8 cellular contexts compared by ENCODE assay signal in the genomic region with DNA sequence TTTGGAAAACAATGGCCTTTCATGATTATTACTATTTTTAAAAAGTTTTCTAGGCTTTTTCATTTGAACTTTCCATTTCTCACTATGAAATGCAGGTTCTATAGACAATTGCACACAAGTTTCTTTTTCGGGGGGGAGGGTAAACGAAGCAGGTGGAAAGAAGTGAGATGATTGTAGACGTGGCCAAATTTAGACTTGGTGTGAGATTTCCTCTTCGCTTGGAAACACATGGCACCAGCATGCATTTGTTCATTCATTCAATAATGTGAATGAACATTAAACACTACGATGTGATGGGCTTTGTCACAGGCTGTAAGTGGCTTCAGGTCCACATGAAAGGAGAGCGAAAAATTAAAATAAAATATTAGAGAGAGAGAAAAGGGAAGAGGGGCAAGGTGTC. TPM values are rescaled to one million over a fixed set of nuclear protein-coding genes. Genes with fewer than 3 reads are reported as not detected.
DNase-seq lines count a peak whose midpoint lies in the region; ATAC-seq and TF ChIP-seq lines count a peak whose summit lies in the region.

No MANE protein-coding gene starts in this region.

- intact Hi-C loops in dorsolateral prefrontal cortex (cut with DNase I) = no loop called here

- H3K4me3 ChIP-seq in AG10803 (ENCODE audit: low read length) (peak overlapping the region; percentile 70), dorsolateral prefrontal cortex (peak overlapping the region; percentile 52 to 99 (median 83))

- peak; percentile 29 for ATAC-seq in GM19351 (IDR thresholded peaks at IDR 0.05; ENCODE audit: unreplicated experiment)
- peak; percentile 17 for ATAC-seq in HG03558 (IDR thresholded peaks at IDR 0.05; ENCODE audit: extremely low read depth, unreplicated experiment)

- no peak for TF ChIP-seq CTCF in AG10803 (conservative IDR thresholded peaks at IDR 0.05; ENCODE audit: low read length)
- no peak for TF ChIP-seq CTCF in dorsolateral prefrontal cortex (IDR thresholded peaks at IDR 0.05 in 54 of 56, conservative IDR thresholded peaks at IDR 0.05 in 2 of 56; ENCODE audit: low read depth in 1 of 56, partially characterized antibody in 56 of 56)

- H3K27me3 ChIP-seq in dorsolateral prefrontal cortex = no peaks in the 10 kb centered on the region

- H3K27ac ChIP-seq in dorsolateral prefrontal cortex = peak overlapping the region in 52 of 59 donors; percentile 47 to 97 (median 90)

- no peak for DNase-seq in AG10803 (ENCODE audit: low read depth)
- DNase-seq in dorsolateral prefrontal cortex = no peak
- peak; percentile 20 for DNase-seq in pons (ENCODE audit: low spot score)
- DNase-seq in dedifferentiated amniotic fluid mesenchymal stem cell (ENCODE audit: extremely low spot score) = no peak
- no peak for DNase-seq in stimulated activated CD4-positive, alpha-beta T cell treated with anti-CD3 and anti-CD28 coated beads, Interleukin-4, amount 100 ng/mL, for 24 hours
- no peak for DNase-seq in NCI-H510A treated with DMSO at 0.1 percent for 48 hours (lab: John Stamatoyannopoulos, UW)

RNA-seq across cellular contexts. Expression of gene GAP43, which starts 35.9 kb away (rescaled TPM):
- 100 to 1,000 TPM in 119 of 120 experiments, 10 to 100 TPM in 1; 88.9 to 514 (median 300) TPM for total RNA-seq in dorsolateral prefrontal cortex
